9 cellular contexts compared by ENCODE assay signal in the genomic region with DNA sequence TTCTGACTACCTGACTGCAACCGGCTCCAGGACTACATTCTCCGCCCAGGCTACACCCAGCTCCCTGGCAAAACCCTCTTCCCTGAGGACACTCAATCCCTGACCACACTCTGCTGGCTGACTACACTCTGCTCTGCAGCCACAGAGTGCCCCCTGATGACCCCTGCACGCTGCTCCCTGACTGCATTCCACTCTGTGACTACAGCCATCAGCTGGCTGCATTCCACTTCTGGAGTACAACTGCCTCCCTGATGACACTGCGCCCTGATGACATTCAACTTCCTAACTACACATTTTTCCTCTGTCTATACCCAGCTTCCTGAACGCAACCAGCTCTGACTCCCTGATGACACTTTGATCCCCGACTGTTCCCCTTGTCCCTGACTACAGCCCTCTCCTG.
DNase-seq lines count a peak whose midpoint lies in the region; ATAC-seq, FAIRE-seq and TF ChIP-seq lines count a peak whose summit lies in the region.
"Had no signal": no experiment of that assay in that cellular context is flagged by ENCODE, and none has a peak within 500 bp of the region (broad histone marks: within the 10 kb centered on the region; RNA-seq: fewer than 3 reads in every experiment).

No MANE protein-coding gene starts in this region.

- CTCF ChIA-PET in SK-N-SH (lab: Yijun Ruan, JAX) = interaction anchor here (1.2 kb wide), 1 partner anchor 319 kb away, joined by 4 read pairs; no protein-coding TSS in a partner anchor

- H3K36me3 ChIP-seq in SK-N-SH (replicated peaks in 1 of 2; ENCODE audit: control insufficient read depth in 1 of 2, insufficient read depth in 2 of 2, low read length in 1 of 2) (no peaks in the 10 kb centered on the region), left lung (no peaks in the 10 kb centered on the region)

- TF ChIP-seq CTCF in SK-N-SH (IDR thresholded peaks at IDR 0.05) (no peak), choroid plexus epithelial cell (conservative IDR thresholded peaks at IDR 0.05; ENCODE audit: low read depth, low read length) (no peak), left lung (IDR thresholded peaks at IDR 0.05) (no peak)

- H2AFZ ChIP-seq in SK-N-SH (ENCODE audit: low read depth) = no peak overlapping the region

- H3K27ac ChIP-seq in SK-N-SH (ENCODE audit: low read depth in 2 of 2, low read length in 1 of 2) (no peak overlapping the region), left lung (no peak overlapping the region)

- H3K27me3 ChIP-seq in SK-N-SH (ENCODE audit: insufficient read depth) (no peaks in the 10 kb centered on the region), left lung (no peaks in the 10 kb centered on the region)

- no peak overlapping the region for H3K9ac ChIP-seq in SK-N-SH

- TF ChIP-seq EP300 in SK-N-SH (IDR thresholded peaks at IDR 0.05; ENCODE audit: borderline replicate concordance in 1 of 2, low read depth in 1 of 2, low read length in 1 of 2) = no peak

- no peaks in the 10 kb centered on the region for H4K20me1 ChIP-seq in SK-N-SH (ENCODE audit: insufficient read depth)

- FAIRE-seq in urothelium cell line (lab: Jason Lieb, UNC) = peak; percentile 77

- no peak overlapping the region for H3K4me2 ChIP-seq in SK-N-SH

- peak; percentile 2 for DNase-seq in SK-N-SH
- DNase-seq in choroid plexus epithelial cell (ENCODE audit: low read depth) = peak; percentile 52
- peak; percentile 32 to 43 for DNase-seq in left lung
- peak; percentile 46 for DNase-seq in urothelium cell line (ENCODE audit: low spot score)
- DNase-seq in SKM-1 treated with dmso at 0.1 percent for 144 hours (lab: John Stamatoyannopoulos, UW; ENCODE audit: unreplicated experiment) = no peak
- DNase-seq in OCI-M2 (lab: John Stamatoyannopoulos, UW; ENCODE audit: unreplicated experiment) = no peak
- DNase-seq: activated CD8-positive, alpha-beta T cell treated with anti-CD3 and anti-CD28 coated beads, Interleukin-2, amount 10 ng/mL, durations not matched to agents 7 days and 5 days had no signal

- no peaks in the 10 kb centered on the region for H3K9me2 ChIP-seq in SK-N-SH

- WGBS in SK-N-SH (ENCODE audit: low lambda C conversion rate) = 46% methylated on average over 6 of the region's 6 CpGs

- ATAC-seq in SK-N-SH treated with all-trans-retinoic acid at 6 μM for 48 hours (no peak), left lung (peak; percentile 83), HG02759 (IDR thresholded peaks at IDR 0.05; ENCODE audit: unreplicated experiment) (no peak)
- ATAC-seq: activated CD8-positive, alpha-beta T cell treated with anti-CD3 and anti-CD28 coated beads, Interleukin-2, amount 10 ng/mL, durations not matched to agents 7 days and 5 days had no signal

- no peaks in the 10 kb centered on the region for H3K79me2 ChIP-seq in SK-N-SH (ENCODE audit: insufficient read depth)

- H3K4me3 ChIP-seq in SK-N-SH (ENCODE audit: low read depth in 2 of 2, low read length in 1 of 2) = no peak overlapping the region
- no peak overlapping the region for H3K4me3 ChIP-seq in choroid plexus epithelial cell (ENCODE audit: low read depth, low read length)
- H3K4me3 ChIP-seq in left lung = no peak overlapping the region

- POLR2A ChIA-PET in SK-N-SH (lab: Yijun Ruan, JAX) = no interaction called here

- H3K4me1 ChIP-seq in SK-N-SH (ENCODE audit: control insufficient read depth in 1 of 2, insufficient read depth in 2 of 2, low read depth in 1 of 2, low read length in 1 of 2) (no peaks in the 10 kb centered on the region; a peak in 1 of 4 replicates), left lung (no peaks in the 10 kb centered on the region)

- TF ChIP-seq RAD21 in SK-N-SH (IDR thresholded peaks at IDR 0.05; ENCODE audit: low read length) = peak; percentile 35

- H3K9me3 ChIP-seq in SK-N-SH = no peaks in the 10 kb centered on the region
- no peaks in the 10 kb centered on the region for H3K9me3 ChIP-seq in left lung

- intact Hi-C loops in left lung (cut with DNase I) = no loop called here

- no peaks in the 10 kb centered on the region for H3F3A ChIP-seq in SK-N-SH (replicated peaks; ENCODE audit: insufficient read depth)

TF ChIP-seq in SK-N-SH, 30 proteins besides CTCF, POLR2A, EP300 and RAD21 (continues in another document):
- no peak for TF ChIP-seq NRF1 (IDR thresholded peaks at IDR 0.05; ENCODE audit: low read depth, low read length)
- no peak for TF ChIP-seq GATA2 (CRISPR knock-in tag; IDR thresholded peaks at IDR 0.05)
- TF ChIP-seq, protein P1, sequence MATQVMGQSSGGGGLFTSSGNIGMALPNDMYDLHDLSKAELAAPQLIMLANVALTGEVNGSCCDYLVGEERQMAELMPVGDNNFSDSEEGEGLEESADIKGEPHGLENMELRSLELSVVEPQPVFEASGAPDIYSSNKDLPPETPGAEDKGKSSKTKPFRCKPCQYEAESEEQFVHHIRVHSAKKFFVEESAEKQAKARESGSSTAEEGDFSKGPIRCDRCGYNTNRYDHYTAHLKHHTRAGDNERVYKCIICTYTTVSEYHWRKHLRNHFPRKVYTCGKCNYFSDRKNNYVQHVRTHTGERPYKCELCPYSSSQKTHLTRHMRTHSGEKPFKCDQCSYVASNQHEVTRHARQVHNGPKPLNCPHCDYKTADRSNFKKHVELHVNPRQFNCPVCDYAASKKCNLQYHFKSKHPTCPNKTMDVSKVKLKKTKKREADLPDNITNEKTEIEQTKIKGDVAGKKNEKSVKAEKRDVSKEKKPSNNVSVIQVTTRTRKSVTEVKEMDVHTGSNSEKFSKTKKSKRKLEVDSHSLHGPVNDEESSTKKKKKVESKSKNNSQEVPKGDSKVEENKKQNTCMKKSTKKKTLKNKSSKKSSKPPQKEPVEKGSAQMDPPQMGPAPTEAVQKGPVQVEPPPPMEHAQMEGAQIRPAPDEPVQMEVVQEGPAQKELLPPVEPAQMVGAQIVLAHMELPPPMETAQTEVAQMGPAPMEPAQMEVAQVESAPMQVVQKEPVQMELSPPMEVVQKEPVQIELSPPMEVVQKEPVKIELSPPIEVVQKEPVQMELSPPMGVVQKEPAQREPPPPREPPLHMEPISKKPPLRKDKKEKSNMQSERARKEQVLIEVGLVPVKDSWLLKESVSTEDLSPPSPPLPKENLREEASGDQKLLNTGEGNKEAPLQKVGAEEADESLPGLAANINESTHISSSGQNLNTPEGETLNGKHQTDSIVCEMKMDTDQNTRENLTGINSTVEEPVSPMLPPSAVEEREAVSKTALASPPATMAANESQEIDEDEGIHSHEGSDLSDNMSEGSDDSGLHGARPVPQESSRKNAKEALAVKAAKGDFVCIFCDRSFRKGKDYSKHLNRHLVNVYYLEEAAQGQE (IDR thresholded peaks at IDR 0.05; ENCODE audit: low read depth, low read length) = no peak
- TF ChIP-seq RCOR1 (IDR thresholded peaks at IDR 0.05; ENCODE audit: low read length) = no peak
- TF ChIP-seq, protein P2, sequence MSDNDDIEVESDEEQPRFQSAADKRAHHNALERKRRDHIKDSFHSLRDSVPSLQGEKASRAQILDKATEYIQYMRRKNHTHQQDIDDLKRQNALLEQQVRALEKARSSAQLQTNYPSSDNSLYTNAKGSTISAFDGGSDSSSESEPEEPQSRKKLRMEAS (IDR thresholded peaks at IDR 0.05; ENCODE audit: low read depth) = no peak
- no peak for TF ChIP-seq MEF2A (IDR thresholded peaks at IDR 0.05; ENCODE audit: borderline replicate concordance, low read depth)

TF ChIP-seq in SK-N-SH treated with all-trans-retinoic acid at 6 μM for 48 hours, 23 proteins besides CTCF, POLR2A, EP300 and RAD21:
- TF ChIP-seq ESRRG (CRISPR knock-in tag; IDR thresholded peaks at IDR 0.05) = no peak

Comparison
In these comparisons a context has a peak if more than half of its experiments do, and no peak if none do; other contexts are left out.
1. DNase-seq: peak in SK-N-SH (single experiment), choroid plexus epithelial cell (single experiment), left lung (2 of 2) and urothelium cell line (single experiment); none in SKM-1 treated with dmso at 0.1 percent for 144 hours (single experiment) and OCI-M2 (single experiment).